ENCODE assay signal across 1 cellular context in the genomic region with DNA sequence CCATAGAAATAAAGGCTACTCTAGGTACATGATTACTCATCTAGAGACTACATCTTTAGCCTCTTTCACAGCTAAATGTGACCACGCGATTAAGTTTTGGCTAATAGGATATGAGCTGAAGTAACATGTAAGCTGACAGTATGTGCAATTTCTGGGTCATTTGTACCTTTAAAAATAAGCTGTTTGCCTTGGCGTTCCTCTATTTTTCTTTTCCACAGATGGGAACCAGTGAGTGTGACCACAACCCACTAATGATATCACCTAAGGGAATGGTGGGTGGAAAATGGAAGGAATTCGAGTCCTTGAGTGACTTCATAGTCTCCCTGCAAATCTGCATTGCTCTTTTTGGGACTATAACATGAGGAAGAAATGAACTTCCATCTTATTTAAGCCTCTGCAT.
TF ChIP-seq lines count a peak whose summit lies in the region.

No MANE protein-coding gene starts in this region.

TF ChIP-seq in HepG2, 621 proteins besides CTCF, POLR2A, EP300 and RAD21 (continued from another document):
- TF ChIP-seq, protein P1, sequence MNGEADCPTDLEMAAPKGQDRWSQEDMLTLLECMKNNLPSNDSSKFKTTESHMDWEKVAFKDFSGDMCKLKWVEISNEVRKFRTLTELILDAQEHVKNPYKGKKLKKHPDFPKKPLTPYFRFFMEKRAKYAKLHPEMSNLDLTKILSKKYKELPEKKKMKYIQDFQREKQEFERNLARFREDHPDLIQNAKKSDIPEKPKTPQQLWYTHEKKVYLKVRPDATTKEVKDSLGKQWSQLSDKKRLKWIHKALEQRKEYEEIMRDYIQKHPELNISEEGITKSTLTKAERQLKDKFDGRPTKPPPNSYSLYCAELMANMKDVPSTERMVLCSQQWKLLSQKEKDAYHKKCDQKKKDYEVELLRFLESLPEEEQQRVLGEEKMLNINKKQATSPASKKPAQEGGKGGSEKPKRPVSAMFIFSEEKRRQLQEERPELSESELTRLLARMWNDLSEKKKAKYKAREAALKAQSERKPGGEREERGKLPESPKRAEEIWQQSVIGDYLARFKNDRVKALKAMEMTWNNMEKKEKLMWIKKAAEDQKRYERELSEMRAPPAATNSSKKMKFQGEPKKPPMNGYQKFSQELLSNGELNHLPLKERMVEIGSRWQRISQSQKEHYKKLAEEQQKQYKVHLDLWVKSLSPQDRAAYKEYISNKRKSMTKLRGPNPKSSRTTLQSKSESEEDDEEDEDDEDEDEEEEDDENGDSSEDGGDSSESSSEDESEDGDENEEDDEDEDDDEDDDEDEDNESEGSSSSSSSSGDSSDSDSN (CRISPR knock-in tag; IDR thresholded peaks at IDR 0.05): no peak
- TF ChIP-seq, protein P2, sequence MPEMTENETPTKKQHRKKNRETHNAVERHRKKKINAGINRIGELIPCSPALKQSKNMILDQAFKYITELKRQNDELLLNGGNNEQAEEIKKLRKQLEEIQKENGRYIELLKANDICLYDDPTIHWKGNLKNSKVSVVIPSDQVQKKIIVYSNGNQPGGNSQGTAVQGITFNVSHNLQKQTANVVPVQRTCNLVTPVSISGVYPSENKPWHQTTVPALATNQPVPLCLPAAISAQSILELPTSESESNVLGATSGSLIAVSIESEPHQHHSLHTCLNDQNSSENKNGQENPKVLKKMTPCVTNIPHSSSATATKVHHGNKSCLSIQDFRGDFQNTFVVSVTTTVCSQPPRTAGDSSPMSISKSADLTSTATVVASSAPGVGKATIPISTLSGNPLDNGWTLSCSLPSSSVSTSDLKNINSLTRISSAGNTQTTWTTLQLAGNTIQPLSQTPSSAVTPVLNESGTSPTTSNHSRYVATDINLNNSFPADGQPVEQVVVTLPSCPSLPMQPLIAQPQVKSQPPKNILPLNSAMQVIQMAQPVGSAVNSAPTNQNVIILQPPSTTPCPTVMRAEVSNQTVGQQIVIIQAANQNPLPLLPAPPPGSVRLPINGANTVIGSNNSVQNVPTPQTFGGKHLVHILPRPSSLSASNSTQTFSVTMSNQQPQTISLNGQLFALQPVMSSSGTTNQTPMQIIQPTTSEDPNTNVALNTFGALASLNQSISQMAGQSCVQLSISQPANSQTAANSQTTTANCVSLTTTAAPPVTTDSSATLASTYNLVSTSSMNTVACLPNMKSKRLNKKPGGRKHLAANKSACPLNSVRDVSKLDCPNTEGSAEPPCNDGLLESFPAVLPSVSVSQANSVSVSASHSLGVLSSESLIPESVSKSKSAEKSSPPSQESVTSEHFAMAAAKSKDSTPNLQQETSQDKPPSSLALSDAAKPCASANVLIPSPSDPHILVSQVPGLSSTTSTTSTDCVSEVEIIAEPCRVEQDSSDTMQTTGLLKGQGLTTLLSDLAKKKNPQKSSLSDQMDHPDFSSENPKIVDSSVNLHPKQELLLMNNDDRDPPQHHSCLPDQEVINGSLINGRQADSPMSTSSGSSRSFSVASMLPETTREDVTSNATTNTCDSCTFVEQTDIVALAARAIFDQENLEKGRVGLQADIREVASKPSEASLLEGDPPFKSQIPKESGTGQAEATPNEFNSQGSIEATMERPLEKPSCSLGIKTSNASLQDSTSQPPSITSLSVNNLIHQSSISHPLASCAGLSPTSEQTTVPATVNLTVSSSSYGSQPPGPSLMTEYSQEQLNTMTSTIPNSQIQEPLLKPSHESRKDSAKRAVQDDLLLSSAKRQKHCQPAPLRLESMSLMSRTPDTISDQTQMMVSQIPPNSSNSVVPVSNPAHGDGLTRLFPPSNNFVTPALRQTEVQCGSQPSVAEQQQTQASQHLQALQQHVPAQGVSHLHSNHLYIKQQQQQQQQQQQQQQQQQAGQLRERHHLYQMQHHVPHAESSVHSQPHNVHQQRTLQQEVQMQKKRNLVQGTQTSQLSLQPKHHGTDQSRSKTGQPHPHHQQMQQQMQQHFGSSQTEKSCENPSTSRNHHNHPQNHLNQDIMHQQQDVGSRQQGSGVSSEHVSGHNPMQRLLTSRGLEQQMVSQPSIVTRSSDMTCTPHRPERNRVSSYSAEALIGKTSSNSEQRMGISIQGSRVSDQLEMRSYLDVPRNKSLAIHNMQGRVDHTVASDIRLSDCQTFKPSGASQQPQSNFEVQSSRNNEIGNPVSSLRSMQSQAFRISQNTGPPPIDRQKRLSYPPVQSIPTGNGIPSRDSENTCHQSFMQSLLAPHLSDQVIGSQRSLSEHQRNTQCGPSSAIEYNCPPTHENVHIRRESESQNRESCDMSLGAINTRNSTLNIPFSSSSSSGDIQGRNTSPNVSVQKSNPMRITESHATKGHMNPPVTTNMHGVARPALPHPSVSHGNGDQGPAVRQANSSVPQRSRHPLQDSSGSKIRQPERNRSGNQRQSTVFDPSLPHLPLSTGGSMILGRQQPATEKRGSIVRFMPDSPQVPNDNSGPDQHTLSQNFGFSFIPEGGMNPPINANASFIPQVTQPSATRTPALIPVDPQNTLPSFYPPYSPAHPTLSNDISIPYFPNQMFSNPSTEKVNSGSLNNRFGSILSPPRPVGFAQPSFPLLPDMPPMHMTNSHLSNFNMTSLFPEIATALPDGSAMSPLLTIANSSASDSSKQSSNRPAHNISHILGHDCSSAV (CRISPR knock-in tag; IDR thresholded peaks at IDR 0.05; ENCODE audit: borderline replicate concordance): no peak
- TF ChIP-seq PLRG1 (conservative IDR thresholded peaks at IDR 0.05) (no peak), ZNF343 (CRISPR knock-in tag; IDR thresholded peaks at IDR 0.05) (no peak), ZNF292 (CRISPR knock-in tag; IDR thresholded peaks at IDR 0.05; ENCODE audit: borderline replicate concordance, low read depth) (no peak), EED (CRISPR knock-in tag; IDR thresholded peaks at IDR 0.05) (no peak), GPN1 (CRISPR knock-in tag; IDR thresholded peaks at IDR 0.05; ENCODE audit: borderline replicate concordance) (no peak), TCF7L2 (IDR thresholded peaks at IDR 0.05; ENCODE audit: low read depth, low read length) (no peak)
- TF ChIP-seq, protein P3, sequence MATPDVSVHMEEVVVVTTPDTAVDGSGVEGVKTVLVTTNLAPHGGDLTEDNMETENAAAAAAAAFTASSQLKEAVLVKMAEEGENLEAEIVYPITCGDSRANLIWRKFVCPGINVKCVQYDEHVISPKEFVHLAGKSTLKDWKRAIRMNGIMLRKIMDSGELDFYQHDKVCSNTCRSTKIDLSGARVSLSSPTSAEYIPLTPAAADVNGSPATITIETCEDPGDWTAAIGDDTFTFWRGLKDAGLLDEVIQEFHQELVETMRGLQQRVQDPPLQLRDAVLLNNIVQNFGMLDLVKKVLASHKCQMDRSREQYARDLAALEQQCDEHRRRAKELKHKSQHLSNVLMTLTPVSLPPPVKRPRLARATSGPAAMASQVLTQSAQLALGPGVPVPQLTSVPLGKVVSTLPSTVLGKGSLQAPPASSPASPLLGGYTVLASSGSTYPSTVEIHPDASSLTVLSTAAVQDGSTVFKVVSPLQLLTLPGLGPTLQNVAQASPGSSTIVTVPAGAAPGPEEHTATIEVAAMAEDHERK (CRISPR knock-in tag; IDR thresholded peaks at IDR 0.05; ENCODE audit: low read depth): no peak
